In the genomic region with DNA sequence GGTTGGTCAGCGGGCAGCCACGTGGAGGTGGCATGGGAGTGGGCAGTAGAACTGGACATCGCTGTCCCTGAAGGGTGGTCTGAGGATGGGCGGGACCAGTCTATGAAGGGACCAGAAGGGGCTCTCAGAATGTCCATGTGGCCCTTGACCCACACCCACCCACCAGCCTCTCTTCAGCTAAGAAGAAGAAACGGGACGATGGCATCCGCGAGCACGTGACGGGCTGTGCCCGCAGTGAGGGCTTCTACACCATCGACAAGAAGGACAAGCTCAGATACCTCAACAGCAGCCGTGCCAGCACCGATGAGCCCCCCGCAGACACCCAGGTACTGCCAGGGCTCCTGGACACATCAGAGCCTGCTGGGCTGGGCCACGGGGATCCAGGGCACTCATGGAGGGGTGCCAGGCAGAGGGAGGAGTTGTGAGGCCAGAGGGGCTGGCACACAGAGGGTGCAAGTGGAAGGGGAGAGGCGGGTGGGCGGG, we compare ENCODE assay signal across 21 cellular contexts. TPM values are rescaled to one million over a fixed set of nuclear protein-coding genes. Genes with fewer than 3 reads are reported as not detected.
"Had no signal": no experiment of that assay in that cellular context is flagged by ENCODE, and none has a peak within 500 bp of the region (broad histone marks: within the 10 kb centered on the region; RNA-seq: fewer than 3 reads in every experiment).

No MANE protein-coding gene starts in this region.

- H3K9ac ChIP-seq: SK-N-SH had no signal

- H3K27me3 Mint-ChIP-seq: activated CD4-positive, alpha-beta T cell treated with anti-CD3 and anti-CD28 coated beads for 36 hours; activated naive CD8-positive, alpha-beta T cell treated with anti-CD3 and anti-CD28 coated beads, Interleukin-2, amount 10 ng/mL, durations not matched to agents 7 days and 5 days; dendritic cell treated with granulocyte-macrophage colony-stimulating factor and Interleukin-4, amounts not matched to agents 40 ng/mL and 50 ng/mL, for 4 days; naive thymus-derived CD4-positive, alpha-beta T cell had no signal

- H3K4me1 Mint-ChIP-seq: activated CD4-positive, alpha-beta T cell treated with anti-CD3 and anti-CD28 coated beads for 36 hours; activated naive CD8-positive, alpha-beta T cell treated with anti-CD3 and anti-CD28 coated beads, Interleukin-2, amount 10 ng/mL, durations not matched to agents 7 days and 5 days had no signal

- H3K27ac ChIP-seq: breast epithelium, epithelial cell of prostate, gastrocnemius medialis, heart right ventricle, skin epidermis, WERI-Rb-1 had no signal

- H3K4me3 ChIP-seq: breast epithelium, gastrocnemius medialis, heart right ventricle, mucosa of descending colon, skin epidermis, tibial nerve had no signal

- DNase-seq: activated CD4-positive, alpha-beta T cell treated with anti-CD3 and anti-CD28 coated beads for 36 hours; activated naive CD4-positive, alpha-beta T cell; activated naive CD8-positive, alpha-beta T cell treated with anti-CD3 and anti-CD28 coated beads, Interleukin-2, amount 10 ng/mL, durations not matched to agents 7 days and 5 days; gastrocnemius medialis; retina; SK-N-SH; stimulated activated CD4-positive, alpha-beta T cell treated with anti-CD3 and anti-CD28 coated beads, Interleukin-15, amount 100 ng/mL, for 24 hours; stimulated activated CD4-positive, alpha-beta T cell treated with anti-CD3 and anti-CD28 coated beads, Interleukin-4, amount 100 ng/mL, for 1 hour; stimulated activated naive CD4-positive, alpha-beta T cell treated with Interleukin-2 at 50 U/mL for 16 hours; T-helper 1 cell; WERI-Rb-1 had no signal

- H3K4me1 ChIP-seq: breast epithelium, gastrocnemius medialis had no signal

- H3K27ac Mint-ChIP-seq: activated CD4-positive, alpha-beta T cell treated with anti-CD3 and anti-CD28 coated beads for 36 hours; activated naive CD8-positive, alpha-beta T cell treated with anti-CD3 and anti-CD28 coated beads, Interleukin-2, amount 10 ng/mL, durations not matched to agents 7 days and 5 days; dendritic cell treated with granulocyte-macrophage colony-stimulating factor and Interleukin-4, amounts not matched to agents 40 ng/mL and 50 ng/mL, for 4 days had no signal

- ATAC-seq: activated CD4-positive, alpha-beta T cell treated with anti-CD3 and anti-CD28 coated beads for 36 hours; gastrocnemius medialis; mucosa of descending colon; naive thymus-derived CD4-positive, alpha-beta T cell had no signal

- H3K4me3 Mint-ChIP-seq: activated CD4-positive, alpha-beta T cell treated with anti-CD3 and anti-CD28 coated beads for 36 hours; activated naive CD8-positive, alpha-beta T cell treated with anti-CD3 and anti-CD28 coated beads, Interleukin-2, amount 10 ng/mL, durations not matched to agents 7 days and 5 days; dendritic cell treated with granulocyte-macrophage colony-stimulating factor and Interleukin-4, amounts not matched to agents 40 ng/mL and 50 ng/mL, for 4 days had no signal

- H3K9me3 ChIP-seq: breast epithelium, gastrocnemius medialis, heart right ventricle, mucosa of descending colon, neutrophil, SK-N-SH, tibial nerve had no signal

- H3K9me3 Mint-ChIP-seq: activated naive CD8-positive, alpha-beta T cell treated with anti-CD3 and anti-CD28 coated beads, Interleukin-2, amount 10 ng/mL, durations not matched to agents 7 days and 5 days; dendritic cell treated with granulocyte-macrophage colony-stimulating factor and Interleukin-4, amounts not matched to agents 40 ng/mL and 50 ng/mL, for 4 days had no signal

RNA-seq across cellular contexts. Expression of a gene that starts 33.6 kb away (rescaled TPM):
- total RNA-seq: activated CD4-positive, alpha-beta T cell treated with anti-CD3 and anti-CD28 coated beads for 36 hours; activated naive CD8-positive, alpha-beta T cell treated with anti-CD3 and anti-CD28 coated beads, Interleukin-2, amount 10 ng/mL, durations not matched to agents 7 days and 5 days; cerebellum; naive thymus-derived CD4-positive, alpha-beta T cell had no signal
- polyA plus RNA-seq: naive thymus-derived CD4-positive, alpha-beta T cell had no signal
